ENCODE assay signal across 1 cellular context in genomic region chr11:208177-208916, GRCh38.
TF ChIP-seq lines count a peak whose summit lies in the region.

No MANE protein-coding gene starts in this region.

TF ChIP-seq in GM12878, 131 proteins besides CTCF, POLR2A, EP300 and RAD21 (continues in another document):
- no peak for TF ChIP-seq ZNF24 (IDR thresholded peaks at IDR 0.05)
- no peak for TF ChIP-seq RELB (IDR thresholded peaks at IDR 0.05; ENCODE audit: low read depth)
- TF ChIP-seq CBFB (IDR thresholded peaks at IDR 0.05; ENCODE audit: low read depth): no peak; the same call in 1 of the 2 replicates
- TF ChIP-seq NFYA (IDR thresholded peaks at IDR 0.05; ENCODE audit: borderline replicate concordance, low read depth, low read length): no peak
- TF ChIP-seq KAT2A (conservative IDR thresholded peaks at IDR 0.05; ENCODE audit: control insufficient read depth, low read depth, low read length): no peak
- TF ChIP-seq POU2F2 (IDR thresholded peaks at IDR 0.05; ENCODE audit: borderline replicate concordance, low read depth, low read length): 0 out of 3 replicates have a peak, but pooled peaks have one; percentile 16
- no peak for TF ChIP-seq YBX1 (IDR thresholded peaks at IDR 0.05)
- no peak for TF ChIP-seq TBL1XR1 (IDR thresholded peaks at IDR 0.05; ENCODE audit: low read depth, low read length)
- TF ChIP-seq NR2C2 (IDR thresholded peaks at IDR 0.05; ENCODE audit: borderline replicate concordance, control insufficient read depth, insufficient read length, low read depth): no peak
- peak; percentile 43 for TF ChIP-seq RELA (IDR thresholded peaks at IDR 0.05; ENCODE audit: borderline replicate concordance, partially characterized antibody)
- no peak; the same call in 1 of the 2 replicates for TF ChIP-seq GATAD2B (conservative IDR thresholded peaks at IDR 0.05; ENCODE audit: low read depth)
- TF ChIP-seq CBX3 (IDR thresholded peaks at IDR 0.05; ENCODE audit: borderline replicate concordance, low read depth): no peak
- peak; percentile 67 for TF ChIP-seq ZNF687 (IDR thresholded peaks at IDR 0.05)
- TF ChIP-seq MAX (IDR thresholded peaks at IDR 0.05; ENCODE audit: low read depth, low read length): 0 out of 2 replicates have a peak, but pooled peaks have one; percentile 21
- no peak for TF ChIP-seq HDAC6 (IDR thresholded peaks at IDR 0.05; ENCODE audit: unreplicated experiment)
- no peak for TF ChIP-seq ATF3 (IDR thresholded peaks at IDR 0.05; ENCODE audit: borderline replicate concordance, extremely low read depth, low read depth, low read length)
- peak; percentile 63 for TF ChIP-seq LARP7 (IDR thresholded peaks at IDR 0.05)
- TF ChIP-seq NKRF (conservative IDR thresholded peaks at IDR 0.05): peak; percentile 78
- no peak for TF ChIP-seq TCF7 (IDR thresholded peaks at IDR 0.05; ENCODE audit: borderline replicate concordance)
- no peak for TF ChIP-seq GABPA (IDR thresholded peaks at IDR 0.05; ENCODE audit: low read depth)
- 0 out of 2 replicates have a peak, but pooled peaks have one; percentile 72 for TF ChIP-seq SMARCA5 (IDR thresholded peaks at IDR 0.05)
- peak; percentile 11 to 25; a peak in 1 of 4 replicates for TF ChIP-seq IKZF2 (IDR thresholded peaks at IDR 0.05)
- TF ChIP-seq RB1 (IDR thresholded peaks at IDR 0.05; ENCODE audit: borderline replicate concordance): 0 out of 2 replicates have a peak, but pooled peaks have one; percentile 37
- no peak for TF ChIP-seq HCFC1 (IDR thresholded peaks at IDR 0.05; ENCODE audit: low read length)
- peak; percentile 73 for TF ChIP-seq MXI1 (IDR thresholded peaks at IDR 0.05; ENCODE audit: low read depth, low read length)
- TF ChIP-seq BCL3 (IDR thresholded peaks at IDR 0.05; ENCODE audit: borderline replicate concordance, insufficient read depth, low read depth, low read length, poor library complexity, severe bottlenecking): peak; percentile 29
- TF ChIP-seq MTA2 (IDR thresholded peaks at IDR 0.05; ENCODE audit: low read depth): no peak
- 0 out of 2 replicates have a peak, but pooled peaks have one; percentile 33 for TF ChIP-seq TARDBP (IDR thresholded peaks at IDR 0.05; ENCODE audit: borderline replicate concordance)
- TF ChIP-seq TAF1 (IDR thresholded peaks at IDR 0.05; ENCODE audit: borderline replicate concordance, low read depth, low read length): peak; percentile 57; the same call in 1 of the 2 replicates
- no peak for TF ChIP-seq ESRRA (IDR thresholded peaks at IDR 0.05; ENCODE audit: low read length)
- TF ChIP-seq NR2C1 (IDR thresholded peaks at IDR 0.05): peak; percentile 23; the same call in 1 of the 2 replicates
- TF ChIP-seq KDM1A (IDR thresholded peaks at IDR 0.05; ENCODE audit: borderline replicate concordance): no peak
- no peak for TF ChIP-seq MYC (IDR thresholded peaks at IDR 0.05; ENCODE audit: insufficient read depth, insufficient read length, insufficient replicate concordance, low read length, severe bottlenecking)
- TF ChIP-seq PKNOX1 (IDR thresholded peaks at IDR 0.05): 0 out of 2 replicates have a peak, but pooled peaks have one; percentile 4
- TF ChIP-seq E4F1 (IDR thresholded peaks at IDR 0.05; ENCODE audit: borderline replicate concordance, partially characterized antibody): peak; percentile 19
- peak; percentile 49 for TF ChIP-seq NR2F1 (conservative IDR thresholded peaks at IDR 0.05)
- peak; percentile 19 for TF ChIP-seq SIX5 (IDR thresholded peaks at IDR 0.05; ENCODE audit: low read depth, low read length, severe bottlenecking)
- 0 out of 2 replicates have a peak, but pooled peaks have one; percentile 6 for TF ChIP-seq RUNX3 (IDR thresholded peaks at IDR 0.05; ENCODE audit: low read length)
- TF ChIP-seq EGR1 (IDR thresholded peaks at IDR 0.05; ENCODE audit: borderline replicate concordance in 1 of 2, low read depth in 2 of 2, low read length in 2 of 2): peak in 1 of 2 experiments; percentile 80; a peak in 2 of 3 replicates
- 0 out of 2 replicates have a peak, but pooled peaks have one; percentile 47 for TF ChIP-seq PML (IDR thresholded peaks at IDR 0.05; ENCODE audit: low read length)
- TF ChIP-seq BHLHE40 (IDR thresholded peaks at IDR 0.05; ENCODE audit: borderline replicate concordance in 1 of 2, low read depth in 2 of 2, low read length in 1 of 2): peak; percentile 19 to 35; a peak in 2 of 4 replicates
- TF ChIP-seq ZBTB33 (IDR thresholded peaks at IDR 0.05): no peak
- no peak for TF ChIP-seq ZBED1 (IDR thresholded peaks at IDR 0.05; ENCODE audit: borderline replicate concordance)
- TF ChIP-seq YY1 (IDR thresholded peaks at IDR 0.05; ENCODE audit: low read depth, low read length): peak; percentile 78
